ENCODE assay signal across 1 cellular context in genomic region chr3:186241910-186242821, GRCh38.
TF ChIP-seq lines count a peak whose summit lies in the region.

No MANE protein-coding gene starts in this region.

TF ChIP-seq in K562, 482 proteins besides CTCF, POLR2A, EP300 and RAD21 (continued from another document and continues in another):
- TF ChIP-seq NFE2 (IDR thresholded peaks at IDR 0.05; ENCODE audit: low read depth) (peak; percentile 97), NKRF (IDR thresholded peaks at IDR 0.05; ENCODE audit: borderline replicate concordance) (no peak), ARID2 (IDR thresholded peaks at IDR 0.05) (no peak), C11orf30 (IDR thresholded peaks at IDR 0.05; ENCODE audit: low read depth) (peak; percentile 92), ZNF696 (CRISPR knock-in tag; conservative IDR thresholded peaks at IDR 0.05) (no peak), JUND (IDR thresholded peaks at IDR 0.05; ENCODE audit: borderline replicate concordance, low read depth, low read length) (peak; percentile 80), JUND (tag; IDR thresholded peaks at IDR 0.05; ENCODE audit: borderline replicate concordance, low read depth, low read length) (peak; percentile 80; the same call in 2 of the 3 replicates), TRIM28 (IDR thresholded peaks at IDR 0.05) (no peak), ARID1B (IDR thresholded peaks at IDR 0.05) (peak; percentile 47), MEF2A (IDR thresholded peaks at IDR 0.05; ENCODE audit: control insufficient read depth, low read depth, low read length) (no peak), MAX (CRISPR knock-in tag; IDR thresholded peaks at IDR 0.05) (peak; percentile 52; the same call in 1 of the 2 replicates), ZNF224 (CRISPR knock-in tag; IDR thresholded peaks at IDR 0.05) (no peak), FOXP4 (CRISPR knock-in tag; IDR thresholded peaks at IDR 0.05; ENCODE audit: borderline replicate concordance) (no peak), MAZ (CRISPR knock-in tag; conservative IDR thresholded peaks at IDR 0.05 in 1 of 2, IDR thresholded peaks at IDR 0.05 in 1 of 2) (peak in 1 of 2 experiments; percentile 59; a peak in 2 of 4 replicates), ETV1 (tag; conservative IDR thresholded peaks at IDR 0.05; ENCODE audit: low read depth) (peak; percentile 44; the same call in 1 of the 2 replicates), NR2C2 (CRISPR knock-in tag; IDR thresholded peaks at IDR 0.05) (no peak), NR2C2 (tag; IDR thresholded peaks at IDR 0.05) (peak; percentile 73; the same call in 1 of the 2 replicates), ERF (CRISPR knock-in tag; IDR thresholded peaks at IDR 0.05) (0 out of 2 replicates have a peak, but pooled peaks have one; percentile 48), ILF3 (IDR thresholded peaks at IDR 0.05; ENCODE audit: borderline replicate concordance) (no peak), CREM (IDR thresholded peaks at IDR 0.05; ENCODE audit: low read depth) (peak; percentile 57), LCOR (CRISPR knock-in tag; IDR thresholded peaks at IDR 0.05) (no peak), ZNF316 (IDR thresholded peaks at IDR 0.05) (peak; percentile 91), EHMT2 (IDR thresholded peaks at IDR 0.05) (peak; percentile 56; the same call in 1 of the 2 replicates), DEAF1 (CRISPR knock-in tag; IDR thresholded peaks at IDR 0.05) (peak; percentile 82), PHB (CRISPR knock-in tag; IDR thresholded peaks at IDR 0.05) (no peak), NFE2L1 (tag; IDR thresholded peaks at IDR 0.05; ENCODE audit: borderline replicate concordance, low read depth) (peak; percentile 39; the same call in 1 of the 2 replicates), MAFF (IDR thresholded peaks at IDR 0.05; ENCODE audit: low read length) (peak; percentile 82), ZNF12 (CRISPR knock-in tag; IDR thresholded peaks at IDR 0.05) (no peak), ZBTB9 (CRISPR knock-in tag; IDR thresholded peaks at IDR 0.05) (no peak), L3MBTL2 (IDR thresholded peaks at IDR 0.05) (peak; percentile 30; the same call in 1 of the 2 replicates), GTF2B (IDR thresholded peaks at IDR 0.05; ENCODE audit: extremely low read depth, insufficient read length) (no peak), RAD51 (IDR thresholded peaks at IDR 0.05; ENCODE audit: borderline replicate concordance, low read depth) (no peak), BRD9 (IDR thresholded peaks at IDR 0.05; ENCODE audit: low read depth, partially characterized antibody) (no peak), RBM25 (IDR thresholded peaks at IDR 0.05; ENCODE audit: low read depth, low read length, severe bottlenecking) (no peak), SMARCA4 (IDR thresholded peaks at IDR 0.05) (0 out of 2 replicates have a peak, but pooled peaks have one; percentile 33), ZNF384 (IDR thresholded peaks at IDR 0.05; ENCODE audit: low read depth, low read length) (no peak), YBX1 (IDR thresholded peaks at IDR 0.05) (no peak), MTA3 (IDR thresholded peaks at IDR 0.05; ENCODE audit: borderline replicate concordance) (0 out of 2 replicates have a peak, but pooled peaks have one; percentile 46), ZNF780A (CRISPR knock-in tag; IDR thresholded peaks at IDR 0.05) (no peak), BMI1 (IDR thresholded peaks at IDR 0.05; ENCODE audit: low read length) (peak; percentile 11; the same call in 1 of the 2 replicates), ZNF24 (IDR thresholded peaks at IDR 0.05) (0 out of 2 replicates have a peak, but pooled peaks have one; percentile 29), ZC3H8 (IDR thresholded peaks at IDR 0.05) (no peak), GATAD2A (IDR thresholded peaks at IDR 0.05) (no peak), EWSR1 (IDR thresholded peaks at IDR 0.05; ENCODE audit: borderline replicate concordance, low read depth, partially characterized antibody) (no peak), ATF7 (IDR thresholded peaks at IDR 0.05) (peak; percentile 54; the same call in 1 of the 2 replicates), ZNF717 (CRISPR knock-in tag; IDR thresholded peaks at IDR 0.05) (no peak), ATF1 (CRISPR knock-in tag; IDR thresholded peaks at IDR 0.05) (no peak), ATF1 (tag; IDR thresholded peaks at IDR 0.05) (peak; percentile 57), BACH1 (tag; IDR thresholded peaks at IDR 0.05) (peak; percentile 97), ZNF263 (CRISPR knock-in tag; IDR thresholded peaks at IDR 0.05; ENCODE audit: borderline replicate concordance) (no peak), HES1 (IDR thresholded peaks at IDR 0.05; ENCODE audit: low read depth) (no peak), MYC (IDR thresholded peaks at IDR 0.05; ENCODE audit: low read depth, low read length) (peak; percentile 37; the same call in 1 of the 2 replicates), MYC (CRISPR knock-in tag; IDR thresholded peaks at IDR 0.05; ENCODE audit: borderline replicate concordance, low read depth) (no peak), PML (IDR thresholded peaks at IDR 0.05; ENCODE audit: low read length) (no peak), MEF2D (tag; conservative IDR thresholded peaks at IDR 0.05; ENCODE audit: low read depth) (no peak), BRD4 (IDR thresholded peaks at IDR 0.05) (no peak), ELF2 (CRISPR knock-in tag; IDR thresholded peaks at IDR 0.05) (no peak), YY1 (IDR thresholded peaks at IDR 0.05; ENCODE audit: borderline replicate concordance in 1 of 3, control insufficient read depth in 1 of 3, extremely low read depth in 1 of 3, insufficient read depth in 3 of 3, insufficient read length in 1 of 3, insufficient replicate concordance in 2 of 3, low read depth in 1 of 3, low read length in 2 of 3) (peak in 1 of 3 experiments; percentile 13), NEUROD1 (IDR thresholded peaks at IDR 0.05; ENCODE audit: borderline replicate concordance, low read depth, low read length, partially characterized antibody) (peak; percentile 56), NR4A1 (CRISPR knock-in tag; IDR thresholded peaks at IDR 0.05) (no peak), NR4A1 (tag; IDR thresholded peaks at IDR 0.05) (0 out of 2 replicates have a peak, but pooled peaks have one; percentile 19), ATF3 (IDR thresholded peaks at IDR 0.05) (peak; percentile 62), ATF3 (CRISPR knock-in tag; conservative IDR thresholded peaks at IDR 0.05) (0 out of 2 replicates have a peak, but pooled peaks have one; percentile 13), SOX6 (IDR thresholded peaks at IDR 0.05) (0 out of 2 replicates have a peak, but pooled peaks have one; percentile 19), TAF1 (IDR thresholded peaks at IDR 0.05; ENCODE audit: control insufficient read depth, extremely low read depth, insufficient read depth, low read length, severe bottlenecking) (no peak), CEBPG (CRISPR knock-in tag; IDR thresholded peaks at IDR 0.05) (no peak), CEBPG (tag; conservative IDR thresholded peaks at IDR 0.05 in 1 of 2, IDR thresholded peaks at IDR 0.05 in 1 of 2) (no peak), EP400 (IDR thresholded peaks at IDR 0.05) (peak; percentile 18; the same call in 1 of the 2 replicates), PRMT5 (CRISPR knock-in tag; IDR thresholded peaks at IDR 0.05) (no peak), ZKSCAN1 (IDR thresholded peaks at IDR 0.05; ENCODE audit: low read depth, low read length) (no peak), HEY1 (CRISPR knock-in tag; IDR thresholded peaks at IDR 0.05; ENCODE audit: borderline replicate concordance) (no peak), MNT (conservative IDR thresholded peaks at IDR 0.05) (peak; percentile 56 to 72), ZNF23 (CRISPR knock-in tag; IDR thresholded peaks at IDR 0.05) (no peak), RFX5 (IDR thresholded peaks at IDR 0.05; ENCODE audit: low read depth, low read length) (no peak), ARNT (IDR thresholded peaks at IDR 0.05) (no peak)
